ENCODE assay signal across 8 cellular contexts in the genomic region with DNA sequence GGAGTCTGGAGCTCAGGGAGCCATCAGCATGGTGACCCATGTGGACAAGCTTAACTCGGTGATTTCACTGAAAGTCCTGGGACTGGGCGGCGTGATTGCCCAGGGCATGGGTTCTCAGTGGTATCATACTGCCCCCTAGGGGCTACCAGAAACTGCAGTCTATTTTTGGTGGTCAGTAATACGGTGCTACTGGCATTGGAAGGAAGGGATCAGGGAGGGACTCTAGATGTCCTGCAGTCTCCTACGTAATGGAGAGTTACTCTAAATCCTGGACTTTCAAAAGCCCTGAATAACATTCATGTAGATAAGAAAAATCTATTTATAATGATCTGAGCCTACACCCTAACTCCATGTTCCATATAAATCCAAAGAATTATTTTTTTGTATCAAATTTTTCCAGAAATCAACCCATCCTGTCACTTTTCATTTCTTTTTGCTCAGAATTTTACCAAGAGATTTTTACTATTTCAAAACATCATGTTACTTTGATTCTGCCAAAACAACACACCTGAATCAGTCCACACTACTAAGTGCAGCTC. TPM values are rescaled to one million over a fixed set of nuclear protein-coding genes. Genes with fewer than 3 reads are reported as not detected.
DNase-seq lines count a peak whose midpoint lies in the region; ATAC-seq and TF ChIP-seq lines count a peak whose summit lies in the region.

No MANE protein-coding gene starts in this region.

- H2BK15ac ChIP-seq in mesenchymal stem cell (ENCODE audit: low read depth, poor library complexity, severe bottlenecking) = no peak overlapping the region

- ATAC-seq in HCT116 (peak; percentile 99), HG03196 (IDR thresholded peaks at IDR 0.05; ENCODE audit: unreplicated experiment) (no peak)
- peak; percentile 91 for ATAC-seq in activated CD4-positive, alpha-beta T cell treated with anti-CD3 and anti-CD28 coated beads for 36 hours

- intact Hi-C loops in HCT116 (cut with micrococcal nuclease) = loop anchor here (1.0 to 5.0 kb wide), 5 partner anchors 273 to 441 kb away; no protein-coding TSS in a partner anchor
- intact Hi-C loops in activated CD4-positive, alpha-beta T cell treated with anti-CD3 and anti-CD28 coated beads for 36 hours (cut with DNase I, micrococcal nuclease) = loop anchor here in 1 of 2 experiments (1.0 to 5.0 kb wide), 3 partner anchors 67 to 441 kb away; no protein-coding TSS in a partner anchor

- peaks cover 0 to 3% of the 10 kb centered on the region in 2 experiments; a peak in 2 of 4 replicates for H3K4me1 ChIP-seq in HCT116 (ENCODE audit: control insufficient read depth in 1 of 2, insufficient read depth in 2 of 2, low read length in 2 of 2)
- no peaks in the 10 kb centered on the region for H3K4me1 ChIP-seq in endodermal cell (ENCODE audit: control insufficient read depth, insufficient read depth, low read length)
- peaks cover 6% of the 10 kb centered on the region for H3K4me1 ChIP-seq in mesenchymal stem cell (ENCODE audit: control insufficient read depth, insufficient read depth, low read depth, low read length)
- peaks cover 3% of the 10 kb centered on the region for H3K4me1 ChIP-seq in suprapubic skin

- 0 out of 4 replicates have a peak, but pooled peaks cover 0 to 2% of the 10 kb centered on the region in 2 experiments for H3K36me3 ChIP-seq in HCT116 (ENCODE audit: control insufficient read depth in 1 of 2, insufficient read depth in 2 of 2, low read length in 2 of 2)
- H3K36me3 ChIP-seq in endodermal cell (ENCODE audit: control insufficient read depth, insufficient read depth, low read length) = peaks cover 22% of the 10 kb centered on the region
- peaks cover 25 to 53% of the 10 kb centered on the region in 2 experiments for H3K36me3 ChIP-seq in mesenchymal stem cell (ENCODE audit: control insufficient read depth in 1 of 2, insufficient read depth in 2 of 2, low read depth in 1 of 2, low read length in 2 of 2)
- peaks cover 20% of the 10 kb centered on the region for H3K36me3 ChIP-seq in suprapubic skin

- RAD21 ChIA-PET in HCT116 (lab: Charles Lee; ENCODE audit: low non-redundant PET in 1 of 2, low total read pairs in 2 of 2, uncharacterized antibody in 2 of 2, unreplicated experiment in 2 of 2) = interaction anchor here (0.6 to 1.5 kb wide), 8 partner anchors 152 to 441 kb away, joined by 3 to 6 read pairs (median 3); no protein-coding TSS in a partner anchor

- no peaks in the 10 kb centered on the region for H3K9me2 ChIP-seq in HCT116 (ENCODE audit: insufficient read depth)

- no peaks in the 10 kb centered on the region for H3K9me3 ChIP-seq in HCT116 (ENCODE audit: control insufficient read depth in 1 of 2, insufficient read depth in 1 of 2, low read depth in 1 of 2, low read length in 2 of 2)
- no peaks in the 10 kb centered on the region for H3K9me3 ChIP-seq in endodermal cell (ENCODE audit: control insufficient read depth, low read length)
- no peaks in the 10 kb centered on the region for H3K9me3 ChIP-seq in mesenchymal stem cell (ENCODE audit: control insufficient read depth, low read length)
- H3K9me3 ChIP-seq in suprapubic skin = no peaks in the 10 kb centered on the region

- H2AFZ ChIP-seq in HCT116 (ENCODE audit: low read depth, low read length, poor library complexity, severe bottlenecking) (no peak overlapping the region), mesenchymal stem cell (ENCODE audit: low read depth, low read length) (peak overlapping the region; percentile 34)

- no peak for TF ChIP-seq EP300 in suprapubic skin (IDR thresholded peaks at IDR 0.05)

- H3K27ac ChIP-seq in HCT116 (ENCODE audit: low read depth, low read length) (no peak overlapping the region), endodermal cell (ENCODE audit: low read depth, low read length) (no peak overlapping the region), mesenchymal stem cell (ENCODE audit: low read length, poor library complexity, severe bottlenecking) (no peak overlapping the region), suprapubic skin (no peak overlapping the region)

- 20 to 47% methylated on average over 1 to 5 of the region's 5 CpGs for WGBS in endodermal cell (ENCODE audit: insufficient coverage in 1 of 2, insufficient read length in 1 of 2), 2 experiments
- 13% methylated on average over 3 of the region's 5 CpGs for WGBS in mesenchymal stem cell
- 5% methylated on average over 5 of the region's 5 CpGs for WGBS in suprapubic skin

- no peaks in the 10 kb centered on the region for H4K20me1 ChIP-seq in HCT116 (ENCODE audit: insufficient read depth)

- H3K9me3 Mint-ChIP-seq in activated CD4-positive, alpha-beta T cell treated with anti-CD3 and anti-CD28 coated beads for 36 hours (ENCODE audit: low read depth) = no peaks in the 10 kb centered on the region
- H3K9me3 Mint-ChIP-seq in endodermal cell = no peaks in the 10 kb centered on the region

- no peak overlapping the region for H3K18ac ChIP-seq in mesenchymal stem cell (ENCODE audit: low read depth in 1 of 2, low read length in 2 of 2)

- no peaks in the 10 kb centered on the region for H3K79me1 ChIP-seq in mesenchymal stem cell (replicated peaks; ENCODE audit: low read length, poor library complexity, severe bottlenecking)

- TF ChIP-seq POLR2A in HCT116 (IDR thresholded peaks at IDR 0.05; ENCODE audit: borderline replicate concordance, extremely low read depth, insufficient read depth, insufficient read length) (no peak), suprapubic skin (IDR thresholded peaks at IDR 0.05) (no peak)

- peaks cover 30% of the 10 kb centered on the region for H3K36me3 Mint-ChIP-seq in activated CD4-positive, alpha-beta T cell treated with anti-CD3 and anti-CD28 coated beads for 36 hours (ENCODE audit: low read depth)
- peaks cover 25% of the 10 kb centered on the region for H3K36me3 Mint-ChIP-seq in endodermal cell (ENCODE audit: low read depth)

- no peaks in the 10 kb centered on the region for H3K79me2 ChIP-seq in HCT116 (ENCODE audit: insufficient read depth, low read length)

- H3K27me3 Mint-ChIP-seq in activated CD4-positive, alpha-beta T cell treated with anti-CD3 and anti-CD28 coated beads for 36 hours = no peaks in the 10 kb centered on the region
- H3K27me3 Mint-ChIP-seq in endodermal cell (ENCODE audit: insufficient read depth) = no peaks in the 10 kb centered on the region

- H3K4ac ChIP-seq in mesenchymal stem cell (ENCODE audit: low read depth in 1 of 2, low read length in 2 of 2) = no peak overlapping the region

- CTCF ChIA-PET in HCT116 (lab: Charles Lee) = interaction anchor here (0.6 to 3.3 kb wide), 25 partner anchors 8 to 693 kb away, joined by 3 to 46 read pairs (median 4); no protein-coding TSS in a partner anchor
- CTCF ChIA-PET in activated CD4-positive, alpha-beta T cell treated with anti-CD3 and anti-CD28 coated beads for 36 hours (lab: Charles Lee) = interaction anchor here (0.5 to 3.2 kb wide), 13 partner anchors 10 to 447 kb away, joined by 3 to 15 read pairs (median 4); no protein-coding TSS in a partner anchor

- no peak overlapping the region for H2AK5ac ChIP-seq in mesenchymal stem cell (ENCODE audit: low read length, severe bottlenecking)

- no peak overlapping the region for H4K8ac ChIP-seq in mesenchymal stem cell (ENCODE audit: low read length)

- no peak overlapping the region for H3K14ac ChIP-seq in mesenchymal stem cell (ENCODE audit: low read length in 2 of 2)

- H2BK5ac ChIP-seq in mesenchymal stem cell (ENCODE audit: low read depth, low read length, poor library complexity, severe bottlenecking) = no peak overlapping the region

- no peak overlapping the region for H3K4me3 Mint-ChIP-seq in activated CD4-positive, alpha-beta T cell treated with anti-CD3 and anti-CD28 coated beads for 36 hours
- H3K4me3 Mint-ChIP-seq in endodermal cell = no peak overlapping the region

- DNase-seq in D341Med (ENCODE audit: low spot score) (peak; percentile 80), HCT116 (ENCODE audit: low read depth, low spot score) (peak; percentile 49), NCI-H446 (lab: John Stamatoyannopoulos, UW) (peak; percentile 36 to 82), endodermal cell (peak; percentile 87), mesenchymal stem cell (peak; percentile 83), suprapubic skin (ENCODE audit: low spot score in 2 of 2) (peak; percentile 62 to 79)
- DNase-seq in activated CD4-positive, alpha-beta T cell treated with anti-CD3 and anti-CD28 coated beads for 36 hours = peak; percentile 67

- no peak overlapping the region for H3K4me3 ChIP-seq in HCT116 (replicated peaks in 1 of 2; ENCODE audit: low read depth in 1 of 2, low read length in 2 of 2)
- no peak overlapping the region for H3K4me3 ChIP-seq in endodermal cell (ENCODE audit: low read length)
- H3K4me3 ChIP-seq in mesenchymal stem cell (ENCODE audit: insufficient read depth in 1 of 2, low read depth in 1 of 2, low read length in 2 of 2) = no peak overlapping the region
- H3K4me3 ChIP-seq in suprapubic skin = no peak overlapping the region

- no peaks in the 10 kb centered on the region for H3K27me3 ChIP-seq in HCT116 (ENCODE audit: insufficient read depth, low read length)
- no peaks in the 10 kb centered on the region for H3K27me3 ChIP-seq in endodermal cell (ENCODE audit: control insufficient read depth, insufficient read depth, low read length, poor library complexity, severe bottlenecking)
- H3K27me3 ChIP-seq in mesenchymal stem cell (ENCODE audit: control insufficient read depth in 1 of 2, insufficient read depth in 1 of 2, low read length in 2 of 2) = no peaks in the 10 kb centered on the region
- no peaks in the 10 kb centered on the region for H3K27me3 ChIP-seq in suprapubic skin

- no peak overlapping the region for H2BK120ac ChIP-seq in mesenchymal stem cell (ENCODE audit: low read depth, low read length)

- BruUV-seq in HCT116 (replicated peaks; lab: Mats Ljungman, UMichigan) = no TSS peak

- H4K91ac ChIP-seq in mesenchymal stem cell (ENCODE audit: low read length) = no peak overlapping the region

- TF ChIP-seq CTCF in HCT116 (IDR thresholded peaks at IDR 0.05 in 2 of 3, conservative IDR thresholded peaks at IDR 0.05 in 1 of 3; ENCODE audit: borderline replicate concordance in 1 of 3, insufficient read depth in 1 of 3, low read depth in 2 of 3, low read length in 2 of 3) (peak; percentile 83 to 94 (median 91)), endodermal cell (conservative IDR thresholded peaks at IDR 0.05) (peak; percentile 96), suprapubic skin (IDR thresholded peaks at IDR 0.05) (peak; percentile 43 to 72)

- POLR2A ChIA-PET in HCT116 (lab: Charles Lee) = no interaction called here
- POLR2A ChIA-PET in activated CD4-positive, alpha-beta T cell treated with anti-CD3 and anti-CD28 coated beads for 36 hours (lab: Charles Lee) = no interaction called here

- H3K9ac ChIP-seq in HCT116 (ENCODE audit: low read length) (no peak overlapping the region), endodermal cell (ENCODE audit: extremely low read depth, low read length, poor library complexity, severe bottlenecking) (no peak overlapping the region), mesenchymal stem cell (ENCODE audit: low read length) (no peak overlapping the region)

- no peak overlapping the region for H3K23ac ChIP-seq in mesenchymal stem cell (ENCODE audit: low read length in 2 of 2)

- H3K4me1 Mint-ChIP-seq in activated CD4-positive, alpha-beta T cell treated with anti-CD3 and anti-CD28 coated beads for 36 hours = no peaks in the 10 kb centered on the region
- peaks cover 1% of the 10 kb centered on the region for H3K4me1 Mint-ChIP-seq in endodermal cell

- H2BK12ac ChIP-seq in mesenchymal stem cell (ENCODE audit: low read length in 2 of 2) = no peak overlapping the region

- peak; percentile 98 for TF ChIP-seq RAD21 in HCT116 (IDR thresholded peaks at IDR 0.05; ENCODE audit: low read depth)

- H3K4me2 ChIP-seq in HCT116 (ENCODE audit: low read length) (no peak overlapping the region), mesenchymal stem cell (ENCODE audit: low read length, poor library complexity, severe bottlenecking) (no peak overlapping the region)

- no peak overlapping the region for H3K27ac Mint-ChIP-seq in activated CD4-positive, alpha-beta T cell treated with anti-CD3 and anti-CD28 coated beads for 36 hours
- H3K27ac Mint-ChIP-seq in endodermal cell = no peak overlapping the region

RNA-seq across cellular contexts. Expression of gene PABPC4, which starts 37.3 kb away (rescaled TPM):
- total RNA-seq in HCT116 (2021; ENCODE audit: unreplicated experiment) (455 TPM), endodermal cell (100 to 1,000 TPM; 230 to 270 TPM), suprapubic skin (100 to 1,000 TPM; 133 to 187 (median 144) TPM)
- polyA plus RNA-seq in HCT116 (2012) = 240 and 245 TPM in 2 replicates
- 100 to 1,000 TPM; 322 to 330 TPM for total RNA-seq in activated CD4-positive, alpha-beta T cell treated with anti-CD3 and anti-CD28 coated beads for 36 hours
- 153 TPM for polyA plus RNA-seq in endodermal cell (2013, experiment 1 of 2)
- 140 TPM for polyA plus RNA-seq in endodermal cell (2013, experiment 2 of 2)
- polyA plus RNA-seq in mesenchymal stem cell (2013, experiment 1 of 2) = 162 TPM
- 158 TPM for polyA plus RNA-seq in mesenchymal stem cell (2013, experiment 2 of 2)

RNA-seq across cellular contexts. Expression of gene BMP8A, which starts 47.9 kb away (rescaled TPM):
- total RNA-seq in HCT116 (2021; ENCODE audit: unreplicated experiment) (4.1 TPM), endodermal cell (under 1 TPM; 0.66 to 0.75 TPM), suprapubic skin (1 to 10 TPM in 1 of 4 donors, under 1 TPM in 1, not detected in 2; 0.38 to 1.7 TPM)
- polyA plus RNA-seq in HCT116 (2012) = 1.8 and 2.6 TPM in 2 replicates
- under 1 TPM in 1 of 2 experiments, not detected in 1; 0.16 TPM for total RNA-seq in activated CD4-positive, alpha-beta T cell treated with anti-CD3 and anti-CD28 coated beads for 36 hours
- polyA plus RNA-seq in endodermal cell (2013, experiment 1 of 2) = 0.18 TPM
- polyA plus RNA-seq in endodermal cell (2013, experiment 2 of 2) = not detected
- polyA plus RNA-seq in mesenchymal stem cell (2013, experiment 1 of 2) = not detected
- polyA plus RNA-seq in mesenchymal stem cell (2013, experiment 2 of 2) = not detected
